Comparison of ENCODE assay signal across 22 cellular contexts in genomic region chr5:177008716-177009115, GRCh38.
"Had no signal": no experiment of that assay in that cellular context is flagged by ENCODE, and none has a peak within 500 bp of the region (broad histone marks: within the 10 kb centered on the region; RNA-seq: fewer than 3 reads in every experiment).

No MANE protein-coding gene starts in this region.

- H3K27ac Mint-ChIP-seq: memory B cell; stimulated activated naive B cell treated with anti-CD40 and anti-IgM and Interleukin-4, amounts not matched to agents 10 μg/mL and 1 μg/mL and 100 μg/mL, for 72 hours; stimulated activated naive CD8-positive, alpha-beta T cell treated with anti-CD3 and anti-CD28 coated beads, Interleukin-15, amount 100 ng/mL, for 72 hours had no signal

- H3K27ac ChIP-seq: dorsolateral prefrontal cortex, gastroesophageal sphincter, left ventricle myocardium inferior, lower lobe of right lung, ovary, right atrium auricular region, sigmoid colon, skin epidermis, thoracic aorta, transverse colon had no signal

- H3K4me3 ChIP-seq: dorsolateral prefrontal cortex, gastroesophageal sphincter, left ventricle myocardium inferior, lower lobe of right lung, ovary, right atrium auricular region, sigmoid colon, skin epidermis, thoracic aorta, transverse colon had no signal

- DNase-seq: cortex of kidney; dorsolateral prefrontal cortex; effector CD8-positive, alpha-beta T cell; foreskin fibroblast; glutamatergic neuron; islet precursor cell; left ventricle myocardium inferior; lower lobe of right lung; midbrain; nucleus accumbens; ovary; sigmoid colon; stimulated activated CD4-positive, alpha-beta T cell treated with anti-CD3 and anti-CD28 coated beads, Interleukin-2, amount 100 ng/mL, for 24 hours; stimulated activated CD4-positive, alpha-beta T cell treated with anti-CD3 and anti-CD28 coated beads, Interleukin-4, amount 100 ng/mL, for 4 hours; stimulated activated naive B cell treated with anti-CD40 and anti-IgM and Interleukin-4, amounts not matched to agents 10 μg/mL and 1 μg/mL and 100 μg/mL, for 72 hours; stimulated activated naive CD8-positive, alpha-beta T cell treated with anti-CD3 and anti-CD28 coated beads, Interleukin-15, amount 100 ng/mL, for 72 hours; transverse colon had no signal

- H3K9me3 Mint-ChIP-seq: stimulated activated naive CD8-positive, alpha-beta T cell treated with anti-CD3 and anti-CD28 coated beads, Interleukin-15, amount 100 ng/mL, for 72 hours had no signal

- H3K36me3 ChIP-seq: gastroesophageal sphincter, left ventricle myocardium inferior, lower lobe of right lung, ovary, right atrium auricular region, sigmoid colon, thoracic aorta, transverse colon had no signal

- H3K27me3 ChIP-seq: dorsolateral prefrontal cortex, gastroesophageal sphincter, ovary, right atrium auricular region, sigmoid colon, transverse colon had no signal

- H3K9me3 ChIP-seq: gastroesophageal sphincter, left ventricle myocardium inferior, lower lobe of right lung, ovary, right atrium auricular region, sigmoid colon, thoracic aorta, transverse colon had no signal

- H3K4me3 Mint-ChIP-seq: stimulated activated naive CD8-positive, alpha-beta T cell treated with anti-CD3 and anti-CD28 coated beads, Interleukin-15, amount 100 ng/mL, for 72 hours had no signal

- ATAC-seq: gastroesophageal sphincter; lower lobe of right lung; stimulated activated naive B cell treated with anti-CD40 and anti-IgM and Interleukin-4, amounts not matched to agents 10 μg/mL and 1 μg/mL and 100 μg/mL, for 72 hours; stimulated activated naive CD8-positive, alpha-beta T cell treated with anti-CD3 and anti-CD28 coated beads, Interleukin-15, amount 100 ng/mL, for 72 hours had no signal

- H3K27me3 Mint-ChIP-seq: memory B cell; stimulated activated naive B cell treated with anti-CD40 and anti-IgM and Interleukin-4, amounts not matched to agents 10 μg/mL and 1 μg/mL and 100 μg/mL, for 72 hours; stimulated activated naive CD8-positive, alpha-beta T cell treated with anti-CD3 and anti-CD28 coated beads, Interleukin-15, amount 100 ng/mL, for 72 hours had no signal
